In the genomic region with DNA sequence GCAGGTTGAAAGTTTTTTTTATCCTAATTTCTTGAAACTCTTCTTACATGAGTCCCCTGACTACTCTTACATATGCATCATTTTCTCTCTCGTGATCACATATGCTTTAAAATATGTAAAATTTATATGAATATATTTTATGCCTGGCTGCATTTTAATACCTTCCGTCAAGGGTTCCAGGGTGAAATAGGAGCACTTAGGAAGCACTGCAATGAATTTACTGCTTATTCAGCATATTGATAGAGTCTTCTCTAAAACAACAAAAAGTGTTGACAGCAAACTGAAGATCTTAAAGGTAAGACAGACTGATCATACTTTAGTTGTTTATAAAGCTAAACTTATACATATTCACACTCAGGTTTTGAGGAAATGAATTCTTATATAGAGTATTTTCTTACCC, we compare ENCODE assay signal across 8 cellular contexts.
"Had no signal": no experiment of that assay in that cellular context is flagged by ENCODE, and none has a peak within 500 bp of the region (broad histone marks: within the 10 kb centered on the region; RNA-seq: fewer than 3 reads in every experiment).

No MANE protein-coding gene starts in this region.

- H3K36me3 Mint-ChIP-seq: IgD-negative memory B cell had no signal

- H3K4me3 Mint-ChIP-seq: GM23338, H9, IgD-negative memory B cell had no signal

- DNase-seq: H9, HCEC 1CT, KG1 had no signal

- H3K9me3 Mint-ChIP-seq: GM23338 had no signal

- H3K4me1 Mint-ChIP-seq: GM23338, H9, IgD-negative memory B cell had no signal

- FAIRE-seq: H1, H54 had no signal

- H3K4me3 ChIP-seq: GM23338 had no signal

- ATAC-seq: GM23338 had no signal

- H3K27ac ChIP-seq: HL-60 had no signal

- H2AFZ ChIP-seq: GM23338 had no signal

- H3K4me2 ChIP-seq: GM23338 had no signal

- H3K27me3 Mint-ChIP-seq: IgD-negative memory B cell had no signal

- H3K27ac Mint-ChIP-seq: GM23338, H9, IgD-negative memory B cell had no signal
